ENCODE assay signal across 2 cellular contexts in genomic region chr17:6588165-6588564, GRCh38.
TF ChIP-seq lines count a peak whose summit lies in the region.

No MANE protein-coding gene starts in this region.

TF ChIP-seq in HepG2, 621 proteins besides CTCF, POLR2A, EP300 and RAD21:
- no peak for TF ChIP-seq ZGPAT (CRISPR knock-in tag; IDR thresholded peaks at IDR 0.05)
- TF ChIP-seq FOXJ3 (CRISPR knock-in tag; IDR thresholded peaks at IDR 0.05; ENCODE audit: borderline replicate concordance) = no peak
- TF ChIP-seq AKAP8 (CRISPR knock-in tag; IDR thresholded peaks at IDR 0.05) = no peak
- TF ChIP-seq ZNF615 (CRISPR knock-in tag; IDR thresholded peaks at IDR 0.05; ENCODE audit: borderline replicate concordance) = no peak
- no peak for TF ChIP-seq ZNF670 (CRISPR knock-in tag; IDR thresholded peaks at IDR 0.05; ENCODE audit: borderline replicate concordance)
- TF ChIP-seq GRHL1 (CRISPR knock-in tag; conservative IDR thresholded peaks at IDR 0.05) = no peak
- TF ChIP-seq MNT (IDR thresholded peaks at IDR 0.05) = no peak
- no peak for TF ChIP-seq IRF1 (CRISPR knock-in tag; IDR thresholded peaks at IDR 0.05; ENCODE audit: low read depth)
- TF ChIP-seq RAD51 (IDR thresholded peaks at IDR 0.05; ENCODE audit: borderline replicate concordance) = no peak
- TF ChIP-seq ZNF747 (CRISPR knock-in tag; IDR thresholded peaks at IDR 0.05; ENCODE audit: borderline replicate concordance) = no peak
- TF ChIP-seq GTF3A (CRISPR knock-in tag; conservative IDR thresholded peaks at IDR 0.05) = no peak
- TF ChIP-seq IRF9 (CRISPR knock-in tag; IDR thresholded peaks at IDR 0.05; ENCODE audit: borderline replicate concordance) = no peak
- no peak for TF ChIP-seq NFYC (CRISPR knock-in tag; IDR thresholded peaks at IDR 0.05)
- no peak for TF ChIP-seq ZNF75D (CRISPR knock-in tag; IDR thresholded peaks at IDR 0.05; ENCODE audit: borderline replicate concordance)
- no peak for TF ChIP-seq SALL1 (CRISPR knock-in tag; IDR thresholded peaks at IDR 0.05)
- TF ChIP-seq ZNF660 (CRISPR knock-in tag; IDR thresholded peaks at IDR 0.05; ENCODE audit: borderline replicate concordance, low read depth) = no peak
- no peak for TF ChIP-seq ZKSCAN1 (IDR thresholded peaks at IDR 0.05; ENCODE audit: low read length)
- no peak for TF ChIP-seq ARNTL (CRISPR knock-in tag; IDR thresholded peaks at IDR 0.05)
- no peak for TF ChIP-seq LRRFIP1 (CRISPR knock-in tag; conservative IDR thresholded peaks at IDR 0.05)

TF ChIP-seq in WTC11, 78 proteins besides CTCF, POLR2A, EP300 and RAD21:
- TF ChIP-seq ERG (CRISPR knock-in tag; IDR thresholded peaks at IDR 0.05) (no peak), ZSCAN18 (CRISPR knock-in tag; IDR thresholded peaks at IDR 0.05) (no peak), SOX15 (CRISPR knock-in tag; IDR thresholded peaks at IDR 0.05) (no peak), NFE2L1 (CRISPR knock-in tag; IDR thresholded peaks at IDR 0.05) (no peak), MXD4 (CRISPR knock-in tag; IDR thresholded peaks at IDR 0.05; ENCODE audit: borderline replicate concordance) (no peak), IRF2 (CRISPR knock-in tag; IDR thresholded peaks at IDR 0.05; ENCODE audit: borderline replicate concordance, low read depth) (no peak), ZMAT4 (CRISPR knock-in tag; IDR thresholded peaks at IDR 0.05) (no peak), RORB (CRISPR knock-in tag; IDR thresholded peaks at IDR 0.05) (no peak), NR2C2 (CRISPR knock-in tag; IDR thresholded peaks at IDR 0.05) (no peak), ZNF121 (CRISPR knock-in tag; IDR thresholded peaks at IDR 0.05) (no peak), ZNF219 (CRISPR knock-in tag; IDR thresholded peaks at IDR 0.05; ENCODE audit: borderline replicate concordance) (no peak), ZNF416 (CRISPR knock-in tag; IDR thresholded peaks at IDR 0.05) (no peak), FOXP1 (CRISPR knock-in tag; IDR thresholded peaks at IDR 0.05; ENCODE audit: borderline replicate concordance) (no peak), GTF2I (CRISPR knock-in tag; conservative IDR thresholded peaks at IDR 0.05) (no peak), SMAD3 (CRISPR knock-in tag; IDR thresholded peaks at IDR 0.05; ENCODE audit: borderline replicate concordance) (no peak), E2F5 (CRISPR knock-in tag; IDR thresholded peaks at IDR 0.05) (no peak)
TF ChIP-seq in WTC11: peak in this region for 0.
